ENCODE assay signal across 22 cellular contexts in genomic region chr11:61720597-61720996, GRCh38. TPM values are rescaled to one million over a fixed set of nuclear protein-coding genes. Genes with fewer than 3 reads are reported as not detected.
"Had no signal": no experiment of that assay in that cellular context is flagged by ENCODE, and none has a peak within 500 bp of the region (broad histone marks: within the 10 kb centered on the region; RNA-seq: fewer than 3 reads in every experiment).

No MANE protein-coding gene starts in this region.

- H2AFZ ChIP-seq: hepatocyte had no signal

- DNase-seq: colonic mucosa; cortex of kidney; dermis blood vessel endothelial cell; dorsolateral prefrontal cortex; effector CD4-positive, alpha-beta T cell; effector memory CD4-positive, alpha-beta T cell; foreskin keratinocyte; heart left ventricle; hypothalamus; immature natural killer cell; islet precursor cell; left cardiac atrium; left ventricle myocardium superior; lower lobe of right lung; mesendoderm; midbrain had no signal

- H3K4me3 ChIP-seq: colonic mucosa, dorsolateral prefrontal cortex, esophagus muscularis mucosa, gastroesophageal sphincter, heart left ventricle, hepatocyte, left lung, lower lobe of right lung had no signal

- H3K9me3 Mint-ChIP-seq: immature natural killer cell had no signal

- H3K36me3 ChIP-seq: colonic mucosa, lower lobe of right lung had no signal

- ATAC-seq: foreskin keratinocyte, gastroesophageal sphincter, heart left ventricle, left cardiac atrium, left lung, left ventricle myocardium superior, lower lobe of right lung had no signal

- H3K27me3 ChIP-seq: colonic mucosa, dorsolateral prefrontal cortex, esophagus muscularis mucosa, gastroesophageal sphincter, heart left ventricle, hepatocyte had no signal

- H3K36me3 Mint-ChIP-seq: immature natural killer cell had no signal

- H3K4me1 ChIP-seq: foreskin keratinocyte had no signal

- H3K4me2 ChIP-seq: hepatocyte had no signal

- H3K9me3 ChIP-seq: colonic mucosa, esophagus muscularis mucosa, gastroesophageal sphincter, heart left ventricle, left lung, lower lobe of right lung had no signal

- H3K27ac ChIP-seq: colonic mucosa, esophagus muscularis mucosa, foreskin keratinocyte, gastroesophageal sphincter, heart left ventricle, hepatocyte, left lung, lower lobe of right lung had no signal

- H3K4me3 Mint-ChIP-seq: immature natural killer cell had no signal

- FAIRE-seq: endothelial cell of umbilical vein, frontal cortex had no signal

RNA-seq across cellular contexts. Expression of gene DAGLA, which starts 40.4 kb away (rescaled TPM):
- polyA plus RNA-seq: immature natural killer cell had no signal
